20 cellular contexts compared by ENCODE assay signal in the genomic region with DNA sequence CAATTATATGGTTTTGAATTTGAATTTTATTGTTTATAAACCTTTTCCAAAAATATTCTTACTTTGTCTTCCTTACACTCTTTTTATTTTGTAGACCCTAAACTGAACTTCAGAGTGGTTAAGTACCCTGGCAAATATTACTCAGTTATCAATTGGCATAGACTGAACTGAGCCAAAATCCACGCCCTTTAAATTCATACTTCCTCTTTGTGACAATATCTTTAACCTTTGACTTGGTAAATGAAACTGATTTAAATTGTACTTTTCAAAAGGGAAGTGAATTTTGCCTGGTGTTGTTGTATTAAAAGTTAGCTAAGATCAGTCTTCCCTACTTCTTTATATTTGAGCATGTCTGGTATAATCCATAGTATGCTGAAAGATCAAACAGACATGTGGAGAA.
DNase-seq lines count a peak whose midpoint lies in the region; ATAC-seq and TF ChIP-seq lines count a peak whose summit lies in the region.
"Had no signal": no experiment of that assay in that cellular context is flagged by ENCODE, and none has a peak within 500 bp of the region (broad histone marks: within the 10 kb centered on the region; RNA-seq: fewer than 3 reads in every experiment).

No MANE protein-coding gene starts in this region.

- intact Hi-C loops in A673 (cut with micrococcal nuclease; ENCODE audit: unreplicated experiment) = no loop called here

- no peak overlapping the region for H3K4me3 Mint-ChIP-seq in stimulated activated naive B cell treated with anti-CD40 and anti-IgM and Interleukin-4, amounts not matched to agents 10 μg/mL and 1 μg/mL and 100 μg/mL, for 72 hours
- H3K4me3 Mint-ChIP-seq: activated naive CD8-positive, alpha-beta T cell treated with anti-CD3 and anti-CD28 coated beads, Interleukin-2, amount 10 ng/mL, durations not matched to agents 7 days and 5 days; activated T-cell treated with anti-CD3 and anti-CD28 coated beads, Interleukin-2, amount 50 U/mL, for 4 hours; naive thymus-derived CD4-positive, alpha-beta T cell had no signal

- BruUV-seq in A673 (replicated peaks; lab: Mats Ljungman, UMichigan) = no TSS peak

- TF ChIP-seq CTCF in A673 (conservative IDR thresholded peaks at IDR 0.05; ENCODE audit: low read depth, low read length) = no peak

- no peak overlapping the region for H3K27ac ChIP-seq in A673 (ENCODE audit: low read depth, low read length, poor library complexity, severe bottlenecking)
- H3K27ac ChIP-seq: brain microvascular endothelial cell, lower lobe of right lung, PC-9, SK-N-MC, skin epidermis had no signal

- H3K4me3 ChIP-seq in A673 (ENCODE audit: low read depth, low read length, poor library complexity, severe bottlenecking) = no peak overlapping the region
- H3K4me3 ChIP-seq: lower lobe of right lung, PC-9, SK-N-MC, skin epidermis had no signal

- peak; percentile 54 for ATAC-seq in GM19023 (IDR thresholded peaks at IDR 0.05; ENCODE audit: unreplicated experiment)
- ATAC-seq in HG03025 (IDR thresholded peaks at IDR 0.05; ENCODE audit: low FRiP score, unreplicated experiment) = peak; percentile 75
- peak; percentile 93 to 96 for ATAC-seq in stimulated activated naive B cell treated with anti-CD40 and anti-IgM and Interleukin-4, amounts not matched to agents 10 μg/mL and 1 μg/mL and 100 μg/mL, for 72 hours (replicated peaks)
- ATAC-seq: activated T-cell treated with anti-CD3 and anti-CD28 coated beads, Interleukin-2, amount 50 U/mL, for 4 hours; naive thymus-derived CD4-positive, alpha-beta T cell had no signal

- POLR2A ChIA-PET in A673 (lab: Charles Lee; ENCODE audit: low non-redundant PET) = no interaction called here

- no peaks in the 10 kb centered on the region for H3K4me1 ChIP-seq in A673 (ENCODE audit: insufficient read depth, low read length, poor library complexity, severe bottlenecking)
- H3K4me1 ChIP-seq: BE2C, lower lobe of right lung had no signal

- peaks cover 0 to 4% of the 10 kb centered on the region in 2 donors for H3K27me3 Mint-ChIP-seq in stimulated activated naive B cell treated with anti-CD40 and anti-IgM and Interleukin-4, amounts not matched to agents 10 μg/mL and 1 μg/mL and 100 μg/mL, for 72 hours
- H3K27me3 Mint-ChIP-seq: activated naive CD8-positive, alpha-beta T cell treated with anti-CD3 and anti-CD28 coated beads, Interleukin-2, amount 10 ng/mL, durations not matched to agents 7 days and 5 days had no signal

- peaks cover 0 to 14% of the 10 kb centered on the region in 2 donors for H3K4me1 Mint-ChIP-seq in stimulated activated naive B cell treated with anti-CD40 and anti-IgM and Interleukin-4, amounts not matched to agents 10 μg/mL and 1 μg/mL and 100 μg/mL, for 72 hours
- H3K4me1 Mint-ChIP-seq: activated naive CD8-positive, alpha-beta T cell treated with anti-CD3 and anti-CD28 coated beads, Interleukin-2, amount 10 ng/mL, durations not matched to agents 7 days and 5 days; naive thymus-derived CD4-positive, alpha-beta T cell had no signal

- H3K36me3 ChIP-seq in A673 (ENCODE audit: insufficient read depth, low read length, poor library complexity, severe bottlenecking) = no peaks in the 10 kb centered on the region
- H3K36me3 ChIP-seq: BE2C, brain microvascular endothelial cell, lower lobe of right lung had no signal

- DNase-seq in NOMO-1 treated with dmso at 0.1 percent for 144 hours (lab: John Stamatoyannopoulos, UW; ENCODE audit: unreplicated experiment) (peak; percentile 18), NCI-H446 treated with DMSO at 0.1 percent for 48 hours (lab: John Stamatoyannopoulos, UW) (no peak), A673 (ENCODE audit: low spot score) (no peak)
- DNase-seq in stimulated activated naive B cell treated with anti-CD40 and anti-IgM and Interleukin-4, amounts not matched to agents 10 μg/mL and 1 μg/mL and 100 μg/mL, for 72 hours = no peak
- DNase-seq in activated CD4-positive, alpha-beta T cell treated with anti-CD3 and anti-CD28 coated beads, Interleukin-2, amount 50 U/mL, for 48 hours = no peak
- DNase-seq: activated naive CD8-positive, alpha-beta T cell treated with anti-CD3 and anti-CD28 coated beads, Interleukin-2, amount 10 ng/mL, durations not matched to agents 7 days and 5 days; activated T-cell treated with anti-CD3 and anti-CD28 coated beads, Interleukin-2, amount 50 U/mL, for 4 hours; BE2C; brain microvascular endothelial cell; DMS 273 treated with DMSO at 0.1 percent for 48 hours; lower lobe of right lung; naive thymus-derived CD4-positive, alpha-beta T cell; NCI-H187; PC-9; stimulated activated naive CD4-positive, alpha-beta T cell; trophoblast cell had no signal

- H3K36me3 Mint-ChIP-seq in stimulated activated naive B cell treated with anti-CD40 and anti-IgM and Interleukin-4, amounts not matched to agents 10 μg/mL and 1 μg/mL and 100 μg/mL, for 72 hours = no peaks in the 10 kb centered on the region
- H3K36me3 Mint-ChIP-seq: activated naive CD8-positive, alpha-beta T cell treated with anti-CD3 and anti-CD28 coated beads, Interleukin-2, amount 10 ng/mL, durations not matched to agents 7 days and 5 days; naive thymus-derived CD4-positive, alpha-beta T cell had no signal

- H3K9me3 ChIP-seq in A673 (ENCODE audit: low read depth, low read length, poor library complexity, severe bottlenecking) = no peaks in the 10 kb centered on the region
- H3K9me3 ChIP-seq: BE2C, lower lobe of right lung had no signal

- no peaks in the 10 kb centered on the region for H3K27me3 ChIP-seq in A673 (replicated peaks; ENCODE audit: insufficient read depth, low read depth, low read length, poor library complexity)
- H3K27me3 ChIP-seq: BE2C, brain microvascular endothelial cell had no signal

- H3K27ac Mint-ChIP-seq in stimulated activated naive B cell treated with anti-CD40 and anti-IgM and Interleukin-4, amounts not matched to agents 10 μg/mL and 1 μg/mL and 100 μg/mL, for 72 hours = no peak overlapping the region
- H3K27ac Mint-ChIP-seq: activated naive CD8-positive, alpha-beta T cell treated with anti-CD3 and anti-CD28 coated beads, Interleukin-2, amount 10 ng/mL, durations not matched to agents 7 days and 5 days; naive thymus-derived CD4-positive, alpha-beta T cell had no signal

- CTCF ChIA-PET in A673 (lab: Charles Lee) = no interaction called here

- H3K9me3 Mint-ChIP-seq in stimulated activated naive B cell treated with anti-CD40 and anti-IgM and Interleukin-4, amounts not matched to agents 10 μg/mL and 1 μg/mL and 100 μg/mL, for 72 hours = no peaks in the 10 kb centered on the region
- H3K9me3 Mint-ChIP-seq: activated naive CD8-positive, alpha-beta T cell treated with anti-CD3 and anti-CD28 coated beads, Interleukin-2, amount 10 ng/mL, durations not matched to agents 7 days and 5 days; activated T-cell treated with anti-CD3 and anti-CD28 coated beads, Interleukin-2, amount 50 U/mL, for 4 hours had no signal
